Comparison of ENCODE assay signal across 16 cellular contexts in genomic region chr6:44432227-44432626, GRCh38. TPM values are rescaled to one million over a fixed set of nuclear protein-coding genes. Genes with fewer than 3 reads are reported as not detected.
DNase-seq lines count a peak whose midpoint lies in the region; ATAC-seq lines count a peak whose summit lies in the region.
"Had no signal": no experiment of that assay in that cellular context is flagged by ENCODE, and none has a peak within 500 bp of the region (broad histone marks: within the 10 kb centered on the region; RNA-seq: fewer than 3 reads in every experiment).

No MANE protein-coding gene starts in this region.

- H3K4me2 ChIP-seq in BLaER1 (no peak overlapping the region; the same call in 1 of the 2 replicates), mesenchymal stem cell (ENCODE audit: low read length, poor library complexity, severe bottlenecking) (no peak overlapping the region)

- H3K27me3 ChIP-seq in BLaER1, result no peaks in the 10 kb centered on the region
- H3K27me3 ChIP-seq in mesenchymal stem cell (ENCODE audit: control insufficient read depth in 1 of 2, insufficient read depth in 1 of 2, low read length in 2 of 2), result no peaks in the 10 kb centered on the region
- no peaks in the 10 kb centered on the region for H3K27me3 ChIP-seq in skeletal muscle tissue (ENCODE audit: control insufficient read depth in 3 of 3, insufficient read depth in 3 of 3, low read length in 3 of 3)

- H2BK12ac ChIP-seq in mesenchymal stem cell (ENCODE audit: low read length in 2 of 2), result no peak overlapping the region

- no peak overlapping the region for H2BK120ac ChIP-seq in mesenchymal stem cell (ENCODE audit: low read depth, low read length)

- WGBS in mesenchymal stem cell, result 100% methylated on average over 1 of the region's 2 CpGs

- no peak overlapping the region for H3K23ac ChIP-seq in mesenchymal stem cell (ENCODE audit: low read length in 2 of 2)

- no peaks in the 10 kb centered on the region for H3K36me3 Mint-ChIP-seq in T-helper 17 cell (ENCODE audit: low read depth)

- no peak overlapping the region for H3K4me3 ChIP-seq in BLaER1
- H3K4me3 ChIP-seq in mesenchymal stem cell (ENCODE audit: insufficient read depth in 1 of 2, low read depth in 1 of 2, low read length in 2 of 2), result no peak overlapping the region
- H3K4me3 ChIP-seq in skeletal muscle tissue (ENCODE audit: low read length in 3 of 3), result no peak overlapping the region

- H4K20me1 ChIP-seq in BLaER1, result no peaks in the 10 kb centered on the region

- H2BK5ac ChIP-seq in mesenchymal stem cell (ENCODE audit: low read depth, low read length, poor library complexity, severe bottlenecking), result no peak overlapping the region

- no peak overlapping the region for H4K91ac ChIP-seq in mesenchymal stem cell (ENCODE audit: low read length)

- H4K8ac ChIP-seq in mesenchymal stem cell (ENCODE audit: low read length), result no peak overlapping the region

- no peak for ATAC-seq in T-helper 17 cell

- H3K9ac ChIP-seq in BLaER1, result no peak overlapping the region
- H3K9ac ChIP-seq in mesenchymal stem cell (ENCODE audit: low read length), result peak overlapping the region; percentile 66
- peak overlapping the region in 2 of 3 donors; percentile 17 for H3K9ac ChIP-seq in skeletal muscle tissue (ENCODE audit: low read depth in 1 of 3, low read length in 3 of 3)

- H2BK15ac ChIP-seq in mesenchymal stem cell (ENCODE audit: low read depth, poor library complexity, severe bottlenecking), result no peak overlapping the region

- peaks cover 11% of the 10 kb centered on the region for H3K4me1 Mint-ChIP-seq in T-helper 17 cell

- H3K9me3 ChIP-seq in BLaER1 (no peaks in the 10 kb centered on the region), T-helper 17 cell (ENCODE audit: control insufficient read depth, low read length, poor library complexity, severe bottlenecking) (no peaks in the 10 kb centered on the region), mesenchymal stem cell (ENCODE audit: control insufficient read depth, low read length) (no peaks in the 10 kb centered on the region), skeletal muscle tissue (ENCODE audit: control insufficient read depth in 3 of 3, low read length in 3 of 3) (no peaks in the 10 kb centered on the region)

- H3K14ac ChIP-seq in mesenchymal stem cell (ENCODE audit: low read length in 2 of 2), result no peak overlapping the region

- H3K4me1 ChIP-seq in BLaER1 (peaks cover 12% of the 10 kb centered on the region), mesenchymal stem cell (ENCODE audit: control insufficient read depth, insufficient read depth, low read depth, low read length) (peaks cover 4% of the 10 kb centered on the region), skeletal muscle tissue (ENCODE audit: control insufficient read depth in 3 of 3, insufficient read depth in 3 of 3, low read length in 3 of 3) (peaks cover 8 to 25% (median 13%) of the 10 kb centered on the region in 3 donors)

- DNase-seq in T-helper 17 cell (no peak), mesenchymal stem cell (no peak), HT-29 (ENCODE audit: low spot score) (no peak), NCI-H748 treated with DMSO at 0.1 percent for 48 hours (lab: John Stamatoyannopoulos, UW) (no peak), kidney glomerular epithelial cell (lab: John Stamatoyannopoulos, UW) (no peak)
- DNase-seq: ACHN; CD8-positive, alpha-beta memory T cell; GOT3; NCI-H1436 treated with DMSO at 0.1 percent for 48 hours; NCI-H2081; NCI-H510A treated with DMSO at 0.1 percent for 48 hours; NK-92 treated with Interleukin-12 subunit alpha and Interleukin-12 subunit beta, amount 100 ng/mL, for 24 hours; OCI-M1; RPMI8226 had no signal

- H2AK5ac ChIP-seq in mesenchymal stem cell (ENCODE audit: low read length, severe bottlenecking), result no peak overlapping the region

- H3K4ac ChIP-seq in mesenchymal stem cell (ENCODE audit: low read depth in 1 of 2, low read length in 2 of 2), result no peak overlapping the region

- H3K79me1 ChIP-seq in mesenchymal stem cell (replicated peaks; ENCODE audit: low read length, poor library complexity, severe bottlenecking), result peaks cover 15% of the 10 kb centered on the region

- no peak overlapping the region for H2AFZ ChIP-seq in mesenchymal stem cell (ENCODE audit: low read depth, low read length)

- H3K27ac Mint-ChIP-seq in T-helper 17 cell, result peak overlapping the region; percentile 8
- H3K27ac Mint-ChIP-seq: CD8-positive, alpha-beta memory T cell had no signal

- H3K27ac ChIP-seq in BLaER1 (peak overlapping the region; percentile 65; the same call in 1 of the 2 replicates), mesenchymal stem cell (ENCODE audit: low read length, poor library complexity, severe bottlenecking) (no peak overlapping the region), skeletal muscle tissue (ENCODE audit: low read depth, low read length) (peak overlapping the region; percentile 75)

- no peak overlapping the region for H3K18ac ChIP-seq in mesenchymal stem cell (ENCODE audit: low read depth in 1 of 2, low read length in 2 of 2)

- H3K4me3 Mint-ChIP-seq in T-helper 17 cell, result no peak overlapping the region
- H3K4me3 Mint-ChIP-seq: CD8-positive, alpha-beta memory T cell had no signal

- peaks cover 72% of the 10 kb centered on the region for H3K36me3 ChIP-seq in BLaER1
- peaks cover 8 to 28% of the 10 kb centered on the region in 2 experiments for H3K36me3 ChIP-seq in mesenchymal stem cell (ENCODE audit: control insufficient read depth in 1 of 2, insufficient read depth in 2 of 2, low read depth in 1 of 2, low read length in 2 of 2)
- peaks cover 0 to 12% (median 7%) of the 10 kb centered on the region in 3 donors for H3K36me3 ChIP-seq in skeletal muscle tissue (ENCODE audit: control insufficient read depth in 3 of 3, insufficient read depth in 3 of 3, low read length in 3 of 3)

- H3K27me3 Mint-ChIP-seq in T-helper 17 cell, result no peaks in the 10 kb centered on the region
- H3K27me3 Mint-ChIP-seq: CD8-positive, alpha-beta memory T cell had no signal

RNA-seq across cellular contexts. Expression of gene CDC5L, which starts 44.7 kb away (rescaled TPM):
- total RNA-seq in T-helper 17 cell, result 10 to 100 TPM; 17.8 to 24.7 TPM
- polyA plus RNA-seq in mesenchymal stem cell (2013, experiment 1 of 2), result 13.4 TPM
- polyA plus RNA-seq in mesenchymal stem cell (2013, experiment 2 of 2), result 13.8 TPM
- total RNA-seq in skeletal muscle tissue, result 19.3 TPM
- 9.8 and 10.9 TPM in 2 replicates for total RNA-seq in HT-29 (2014; rRNA removed; shearing (Covaris generic))
